ENCODE assay signal across 29 cellular contexts in genomic region chr3:138560501-138560900, GRCh38.
"Had no signal": no experiment of that assay in that cellular context is flagged by ENCODE, and none has a peak within 500 bp of the region (broad histone marks: within the 10 kb centered on the region; RNA-seq: fewer than 3 reads in every experiment).

No MANE protein-coding gene starts in this region.

- H3K4me1 ChIP-seq: parathyroid adenoma, psoas muscle, spleen, suprapubic skin, testis, tibial artery, transverse colon, vagina had no signal

- DNase-seq: naive thymus-derived CD8-positive, alpha-beta T cell; nephron progenitor cell; occipital lobe; ovary; posterior cingulate gyrus; psoas muscle; right cardiac atrium; spleen; stimulated activated CD4-positive, alpha-beta T cell treated with anti-CD3 and anti-CD28 coated beads, Interleukin-12 subunit alpha, Interleukin-12 subunit beta, amount 100 ng/mL, for 4 hours; stimulated activated CD4-positive, alpha-beta T cell treated with anti-CD3 and anti-CD28 coated beads, Interleukin-1b, Interleukin-23, amount 100 ng/mL, for 48 hours; stimulated activated CD4-positive, alpha-beta T cell treated with anti-CD3 and anti-CD28 coated beads, Interleukin-4, amount 100 ng/mL, for 1 hour; stimulated activated CD4-positive, alpha-beta T cell treated with anti-CD3 and anti-CD28 coated beads, Interleukin-4, amount 100 ng/mL, for 4 hours; stimulated activated CD8-positive, alpha-beta memory T cell treated with anti-CD3 and anti-CD28 coated beads, Interleukin-4, amount 100 ng/mL, for 48 hours; stimulated activated naive CD4-positive, alpha-beta T cell; stimulated activated naive CD8-positive, alpha-beta T cell treated with anti-CD3 and anti-CD28 coated beads, Interleukin-15, amount 100 ng/mL, for 72 hours; stimulated activated naive CD8-positive, alpha-beta T cell treated with anti-CD3 and anti-CD28 coated beads, Interleukin-15, Interleukin-2, amounts not matched to agents 100 U/mL and 50 U/mL, for 24 hours; substantia nigra; testis; tibial artery; transverse colon had no signal

- H3K4me2 ChIP-seq: smooth muscle cell had no signal

- ATAC-seq: naive thymus-derived CD8-positive, alpha-beta T cell; natural killer cell treated with Interleukin-12 subunit alpha and Interleukin-12 subunit beta and Interleukin-15 and Interleukin-18, amount 100 ng/mL, for 72 hours; psoas muscle; right cardiac atrium; sciatic nerve; stimulated activated memory B cell treated with anti-CD40 and anti-IgM and Interleukin-4, amounts not matched to agents 10 μg/mL and 1 μg/mL and 100 μg/mL, for 72 hours; stimulated activated naive CD8-positive, alpha-beta T cell treated with anti-CD3 and anti-CD28 coated beads, Interleukin-15, amount 100 ng/mL, for 72 hours; stimulated activated naive CD8-positive, alpha-beta T cell treated with anti-CD3 and anti-CD28 coated beads, Interleukin-15, Interleukin-2, amounts not matched to agents 100 U/mL and 50 U/mL, for 24 hours had no signal

- FAIRE-seq: urothelium cell line had no signal

- H3K9ac ChIP-seq: parathyroid adenoma had no signal

- H3K4me3 ChIP-seq: ovary, psoas muscle, skin epidermis, smooth muscle cell, spleen, suprapubic skin, testis, tibial artery, transverse colon, vagina had no signal

- H3K27me3 ChIP-seq: ovary, spleen, suprapubic skin, testis, tibial artery, transverse colon, vagina had no signal

- H3K27ac ChIP-seq: ovary, parathyroid adenoma, psoas muscle, skin epidermis, spleen, suprapubic skin, testis, tibial artery, transverse colon, vagina had no signal

- H2AFZ ChIP-seq: parathyroid adenoma had no signal

- H3K9me3 ChIP-seq: testis had no signal

- H3K36me3 ChIP-seq: ovary had no signal
